Comparison of ENCODE assay signal across 1 cellular context in genomic region chr10:60604356-60604755, GRCh38.
TF ChIP-seq lines count a peak whose summit lies in the region.

No MANE protein-coding gene starts in this region.

TF ChIP-seq in H1, 55 proteins besides CTCF, POLR2A, EP300 and RAD21 (continued from another document):
- TF ChIP-seq TEAD4 (IDR thresholded peaks at IDR 0.05; ENCODE audit: low read depth, low read length) (no peak), E2F6 (IDR thresholded peaks at IDR 0.05) (no peak), HDAC2 (IDR thresholded peaks at IDR 0.05; ENCODE audit: borderline replicate concordance in 1 of 2, low read depth in 2 of 2, low read length in 2 of 2) (no peak), SP2 (IDR thresholded peaks at IDR 0.05; ENCODE audit: low read length) (no peak), SRF (IDR thresholded peaks at IDR 0.05; ENCODE audit: low read depth, low read length) (no peak), POLR2AphosphoS5 (IDR thresholded peaks at IDR 0.05; ENCODE audit: low read depth, low read length) (no peak), KDM5A (IDR thresholded peaks at IDR 0.05; ENCODE audit: low read length) (no peak), HDAC6 (IDR thresholded peaks at IDR 0.05; ENCODE audit: low read depth, low read length) (no peak), TAF7 (optimal IDR thresholded peaks at IDR 0.05; ENCODE audit: borderline replicate concordance, low read depth, low read length) (no peak), RFX5 (IDR thresholded peaks at IDR 0.05; ENCODE audit: borderline replicate concordance, low read depth, low read length) (no peak)
